Comparison of ENCODE assay signal across 8 cellular contexts in genomic region chr3:149494022-149494758, GRCh38. TPM values are rescaled to one million over a fixed set of nuclear protein-coding genes. Genes with fewer than 3 reads are reported as not detected.
DNase-seq lines count a peak whose midpoint lies in the region; ATAC-seq lines count a peak whose summit lies in the region.

No MANE protein-coding gene starts in this region.

- no peaks in the 10 kb centered on the region for H3K9me3 Mint-ChIP-seq in activated naive CD4-positive, alpha-beta T cell treated with anti-CD3 and anti-CD28 coated beads, Interleukin-2, amount 10 ng/mL, durations not matched to agents 7 days and 5 days

- no peak overlapping the region for H3K27ac Mint-ChIP-seq in activated naive CD4-positive, alpha-beta T cell treated with anti-CD3 and anti-CD28 coated beads, Interleukin-2, amount 10 ng/mL, durations not matched to agents 7 days and 5 days

- H3K4me3 Mint-ChIP-seq in activated naive CD4-positive, alpha-beta T cell treated with anti-CD3 and anti-CD28 coated beads, Interleukin-2, amount 10 ng/mL, durations not matched to agents 7 days and 5 days = no peak overlapping the region

- DNase-seq in CD1c-positive myeloid dendritic cell (ENCODE audit: extremely low spot score) (peak; percentile 69), GM19240 (ENCODE audit: insufficient read length, low spot score) (peak; percentile 33), NCI-H510A treated with DMSO at 0.1 percent for 48 hours (lab: John Stamatoyannopoulos, UW) (peak; percentile 54), left ventricle myocardium superior (peak; percentile 56), sciatic nerve (ENCODE audit: low spot score) (peak; percentile 85), cerebellum (ENCODE audit: low spot score) (no peak)
- DNase-seq in activated naive CD4-positive, alpha-beta T cell treated with anti-CD3 and anti-CD28 coated beads, Interleukin-2, amount 10 ng/mL, durations not matched to agents 7 days and 5 days = peak; percentile 54

- H3K36me3 Mint-ChIP-seq in activated naive CD4-positive, alpha-beta T cell treated with anti-CD3 and anti-CD28 coated beads, Interleukin-2, amount 10 ng/mL, durations not matched to agents 7 days and 5 days = no peaks in the 10 kb centered on the region

- CTCF ChIA-PET in activated naive CD4-positive, alpha-beta T cell treated with anti-CD3 and anti-CD28 coated beads, Interleukin-2, amount 10 ng/mL, durations not matched to agents 7 days and 5 days (lab: Charles Lee) = interaction anchor here (0.6 to 1.8 kb wide), 5 partner anchors 17 to 314 kb away, joined by 3 to 8 read pairs (median 3); no protein-coding TSS in a partner anchor

- peaks cover 38% of the 10 kb centered on the region for H3K27me3 Mint-ChIP-seq in activated naive CD4-positive, alpha-beta T cell treated with anti-CD3 and anti-CD28 coated beads, Interleukin-2, amount 10 ng/mL, durations not matched to agents 7 days and 5 days

- intact Hi-C loops in left ventricle myocardium superior (cut with micrococcal nuclease) (no loop called here), sciatic nerve (cut with DNase I) (no loop called here)

- no peaks in the 10 kb centered on the region for H3K4me1 Mint-ChIP-seq in activated naive CD4-positive, alpha-beta T cell treated with anti-CD3 and anti-CD28 coated beads, Interleukin-2, amount 10 ng/mL, durations not matched to agents 7 days and 5 days

- ATAC-seq in left ventricle myocardium superior = peak; percentile 65
- peak; percentile 77 for ATAC-seq in sciatic nerve
- no peak for ATAC-seq in GM18873 (IDR thresholded peaks at IDR 0.05; ENCODE audit: low FRiP score, unreplicated experiment)

RNA-seq across cellular contexts. Expression of gene TM4SF4, which starts 19.7 kb away (rescaled TPM):
- total RNA-seq in left ventricle myocardium superior (not detected), sciatic nerve (not detected), cerebellum (not detected)
